In the genomic region with DNA sequence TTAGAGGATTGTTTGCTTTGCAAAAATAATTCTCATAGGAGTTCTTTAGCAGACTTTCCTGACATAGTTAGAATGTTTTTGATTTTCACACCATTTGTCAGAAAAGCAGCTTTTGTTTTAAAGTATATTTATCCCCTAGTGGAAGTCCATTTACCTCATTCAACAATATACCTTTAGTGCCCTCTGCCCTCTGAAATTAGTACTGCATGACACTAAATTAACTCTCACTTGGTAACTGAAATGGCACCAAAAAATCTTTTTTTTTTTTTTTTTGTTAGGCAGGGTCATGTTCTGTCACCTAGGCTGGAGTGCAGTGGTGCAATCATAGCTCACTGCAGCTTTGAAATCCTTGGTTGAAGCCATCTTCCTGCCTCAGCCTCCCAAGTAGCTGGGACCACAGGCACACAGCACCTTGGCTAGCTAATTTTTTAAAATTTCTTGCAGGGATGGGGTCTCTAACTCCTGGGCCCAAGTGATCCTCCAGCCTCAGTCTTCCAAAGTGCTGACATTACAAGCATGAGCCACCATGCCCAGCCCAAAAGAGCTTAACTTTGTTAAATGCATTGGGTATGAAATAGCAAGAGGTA, we compare ENCODE assay signal across 8 cellular contexts. TPM values are rescaled to one million over a fixed set of nuclear protein-coding genes. Genes with fewer than 3 reads are reported as not detected.
A peak's percentile ranks its signal among the peaks of the same experiment; 100 is the strongest.
DNase-seq lines count a peak whose midpoint lies in the region; ATAC-seq and TF ChIP-seq lines count a peak whose summit lies in the region.

No MANE protein-coding gene starts in this region.

- DNase-seq in AG04449 (ENCODE audit: low read depth, low spot score), result no peak
- DNase-seq in SK-N-SH, result peak; percentile 47
- DNase-seq in germinal center (ENCODE audit: low spot score), result peak; percentile 63
- DNase-seq in type B pancreatic cell (ENCODE audit: extremely low spot score, unreplicated experiment), result no peak
- no peak for DNase-seq in substantia nigra (lab: John Stamatoyannopoulos, UW)
- no peak for DNase-seq in NCI-H226

- H3K4me1 ChIP-seq in SK-N-SH (ENCODE audit: control insufficient read depth in 1 of 2, insufficient read depth in 2 of 2, low read depth in 1 of 2, low read length in 1 of 2), result peaks cover 4 to 7% of the 10 kb centered on the region in 2 experiments; a peak in 3 of 4 replicates

- H2AFZ ChIP-seq in SK-N-SH (ENCODE audit: low read depth), result no peak overlapping the region

- H3K4me3 ChIP-seq in AG04449 (ENCODE audit: low read depth, low read length) (no peak overlapping the region), SK-N-SH (ENCODE audit: low read depth in 2 of 2, low read length in 1 of 2) (no peak overlapping the region)

- no peak overlapping the region for H3K4me3 Mint-ChIP-seq in type B pancreatic cell

- H3K9me3 ChIP-seq in SK-N-SH, result no peaks in the 10 kb centered on the region

- H3K36me3 ChIP-seq in SK-N-SH (replicated peaks in 1 of 2; ENCODE audit: control insufficient read depth in 1 of 2, insufficient read depth in 2 of 2, low read length in 1 of 2), result peaks cover 46 to 66% of the 10 kb centered on the region in 2 experiments

- POLR2A ChIA-PET in AG04449 (lab: Yijun Ruan, JAX), result interaction anchor here (0.7 kb wide), 1 partner anchor 23 kb away, joined by 5 read pairs; no protein-coding TSS in a partner anchor
- POLR2A ChIA-PET in SK-N-SH (lab: Yijun Ruan, JAX), result interaction anchor here (0.8 to 2.2 kb wide), 2 partner anchors 10 to 14 kb away, joined by 3 to 4 read pairs; a partner anchor contains a TSS

- CTCF ChIA-PET in AG04449 (lab: Yijun Ruan, JAX) (interaction anchor here (0.6 to 5.2 kb wide), 26 partner anchors 8 to 360 kb away, joined by 3 to 102 read pairs (median 4); a partner anchor contains a TSS), SK-N-SH (lab: Yijun Ruan, JAX) (interaction anchor here (0.8 to 4.8 kb wide), 30 partner anchors 10 to 848 kb away, joined by 3 to 60 read pairs (median 4); a partner anchor contains a TSS)

- peaks cover 17% of the 10 kb centered on the region for H3K79me2 ChIP-seq in SK-N-SH (ENCODE audit: insufficient read depth)

- TF ChIP-seq CTCF in AG04449 (IDR thresholded peaks at IDR 0.05; ENCODE audit: insufficient read depth, low read length, missing control alignments), result peak; percentile 30
- peak; percentile 26; the same call in 1 of the 2 replicates for TF ChIP-seq CTCF in GM12874 (IDR thresholded peaks at IDR 0.05; ENCODE audit: insufficient read depth, low read depth, low read length)
- peak; percentile 71 for TF ChIP-seq CTCF in SK-N-SH (IDR thresholded peaks at IDR 0.05)
- peak; percentile 70 for TF ChIP-seq CTCF in type B pancreatic cell (conservative IDR thresholded peaks at IDR 0.05)

- peaks cover 27% of the 10 kb centered on the region for H3K36me3 Mint-ChIP-seq in type B pancreatic cell

- no peak overlapping the region for H3K9ac ChIP-seq in SK-N-SH

- H3K4me1 Mint-ChIP-seq in type B pancreatic cell (ENCODE audit: unreplicated experiment), result peaks cover 11% of the 10 kb centered on the region

- H3K27ac ChIP-seq in SK-N-SH (ENCODE audit: low read depth in 2 of 2, low read length in 1 of 2) (no peak overlapping the region), substantia nigra (ENCODE audit: low read depth, low read length, poor library complexity, severe bottlenecking) (no peak overlapping the region)

- H3F3A ChIP-seq in SK-N-SH (replicated peaks; ENCODE audit: insufficient read depth), result peaks cover 7% of the 10 kb centered on the region

- H3K4me2 ChIP-seq in SK-N-SH, result no peak overlapping the region

- no peak for ATAC-seq in HG02840 (IDR thresholded peaks at IDR 0.05; ENCODE audit: low FRiP score, unreplicated experiment)

- no peaks in the 10 kb centered on the region for H3K9me3 Mint-ChIP-seq in type B pancreatic cell

- no peak overlapping the region for H3K27ac Mint-ChIP-seq in type B pancreatic cell

- H3K27me3 Mint-ChIP-seq in type B pancreatic cell, result no peaks in the 10 kb centered on the region

- no peaks in the 10 kb centered on the region for H3K27me3 ChIP-seq in SK-N-SH (ENCODE audit: insufficient read depth)

- TF ChIP-seq RAD21 in SK-N-SH (IDR thresholded peaks at IDR 0.05; ENCODE audit: low read length), result peak; percentile 63

- no peaks in the 10 kb centered on the region for H3K9me2 ChIP-seq in SK-N-SH

- H4K20me1 ChIP-seq in SK-N-SH (ENCODE audit: insufficient read depth), result no peaks in the 10 kb centered on the region

- no peak for TF ChIP-seq EP300 in SK-N-SH (IDR thresholded peaks at IDR 0.05; ENCODE audit: borderline replicate concordance in 1 of 2, low read depth in 1 of 2, low read length in 1 of 2)

TF ChIP-seq in SK-N-SH, 30 proteins besides CTCF, POLR2A, EP300 and RAD21:
- TF ChIP-seq FOSL2 (IDR thresholded peaks at IDR 0.05; ENCODE audit: borderline replicate concordance, low read depth), result no peak
- TF ChIP-seq SMC3 (IDR thresholded peaks at IDR 0.05; ENCODE audit: low read depth, low read length), result peak; percentile 45

RNA-seq across cellular contexts. Expression of a gene that starts 13.6 kb away (rescaled TPM):
- 35.0 and 40.9 TPM in 2 replicates for polyA plus RNA-seq in SK-N-SH (2012; rRNA removed)
- 37.0 and 39.4 TPM in 2 replicates for polyA plus RNA-seq in SK-N-SH (2012; cell fraction: cytosol; rRNA removed)
- polyA plus RNA-seq in SK-N-SH (2012; cell fraction: nucleus; rRNA removed), result 23.8 and 29.8 TPM in 2 replicates
- 50.1 and 52.9 TPM in 2 replicates for total RNA-seq in type B pancreatic cell (ENCODE audit: low replicate concordance)

RNA-seq across cellular contexts. Expression of a gene that starts 14.3 kb away (rescaled TPM):
- polyA plus RNA-seq in SK-N-SH (2012; rRNA removed), result 25.7 TPM in 2 replicates
- polyA plus RNA-seq in SK-N-SH (2012; cell fraction: cytosol; rRNA removed), result 34.8 and 55.2 TPM in 2 replicates
- 17.1 and 25.3 TPM in 2 replicates for polyA plus RNA-seq in SK-N-SH (2012; cell fraction: nucleus; rRNA removed)
- total RNA-seq in type B pancreatic cell (ENCODE audit: low replicate concordance), result 21.2 and 41.2 TPM in 2 replicates

RNA-seq across cellular contexts. Expression of a gene that starts 58.2 kb away (rescaled TPM):
- polyA plus RNA-seq in SK-N-SH (2012; rRNA removed), result not detected in 2 replicates
- polyA plus RNA-seq in SK-N-SH (2012; cell fraction: cytosol; rRNA removed), result not detected in 2 replicates
- not detected in 2 replicates for polyA plus RNA-seq in SK-N-SH (2012; cell fraction: nucleus; rRNA removed)
- total RNA-seq in type B pancreatic cell (ENCODE audit: low replicate concordance), result 1.3 and 1.5 TPM in 2 replicates

Comparison
In these comparisons a context has a peak if more than half of its experiments do, and no peak if none do; other contexts are left out.
1. DNase-seq: peak in SK-N-SH (single experiment) and germinal center (single experiment); none in AG04449 (single experiment), type B pancreatic cell (single experiment), substantia nigra (0 of 49) and NCI-H226 (single experiment).
2. Peak in every context shown above with its lines, with median percentiles within 50 percentile points of each other: CTCF ChIP-seq.